ENCODE assay signal across 27 cellular contexts in genomic region chr2:118433566-118433965, GRCh38.
"Had no signal": no experiment of that assay in that cellular context is flagged by ENCODE, and none has a peak within 500 bp of the region (broad histone marks: within the 10 kb centered on the region; RNA-seq: fewer than 3 reads in every experiment).

No MANE protein-coding gene starts in this region.

- H3K27me3 ChIP-seq: left lung, ovary, right atrium auricular region, right lobe of liver, testis, thyroid gland, transverse colon, upper lobe of left lung, vagina had no signal

- H3K36me3 ChIP-seq: left lung, lower lobe of right lung, ovary, right atrium auricular region, right lobe of liver, stomach, thyroid gland, transverse colon, upper lobe of left lung, vagina had no signal

- H3K9me3 Mint-ChIP-seq: nephron progenitor cell; stimulated activated memory B cell treated with anti-CD40 and anti-IgM and Interleukin-4, amounts not matched to agents 10 μg/mL and 1 μg/mL and 100 μg/mL, for 72 hours had no signal

- H3K9me3 ChIP-seq: left lung, lower lobe of right lung, ovary, right atrium auricular region, right lobe of liver, stomach, testis, thyroid gland, transverse colon, upper lobe of left lung, vagina had no signal

- H3K4me3 ChIP-seq: left lung, lower lobe of right lung, ovary, right atrium auricular region, right lobe of liver, smooth muscle cell, stomach, testis, thyroid gland, transverse colon, upper lobe of left lung, vagina had no signal

- ATAC-seq: left colon; left lung; lower lobe of right lung; natural killer cell; right lobe of liver; stimulated activated memory B cell treated with anti-CD40 and anti-IgM and Interleukin-4, amounts not matched to agents 10 μg/mL and 1 μg/mL and 100 μg/mL, for 72 hours; stimulated activated naive CD8-positive, alpha-beta T cell treated with anti-CD3 and anti-CD28 coated beads, Interleukin-15, Interleukin-2, amounts not matched to agents 100 U/mL and 50 U/mL, for 24 hours had no signal

- DNase-seq: hippocampal formation; kidney; left colon; left lung; lower lobe of right lung; mesendoderm; naive B cell; natural killer cell; nephron progenitor cell; ovary; right lobe of liver; stimulated activated CD4-positive, alpha-beta T cell treated with anti-CD3 and anti-CD28 coated beads, Interleukin-1b, Interleukin-23, amount 100 ng/mL, for 48 hours; stimulated activated CD4-positive, alpha-beta T cell treated with anti-CD3 and anti-CD28 coated beads, Interleukin-2, amount 100 ng/mL, for 48 hours; stimulated activated CD4-positive, alpha-beta T cell treated with anti-CD3 and anti-CD28 coated beads, Interleukin-4, amount 100 ng/mL, for 4 hours; stimulated activated CD8-positive, alpha-beta memory T cell treated with anti-CD3 and anti-CD28 coated beads, Interleukin-4, amount 100 ng/mL, for 48 hours; stimulated activated naive CD8-positive, alpha-beta T cell treated with anti-CD3 and anti-CD28 coated beads, Interleukin-15, Interleukin-2, amounts not matched to agents 100 U/mL and 50 U/mL, for 24 hours; stomach; testis; thyroid gland; transverse colon; upper lobe of left lung had no signal

- H3K4me1 ChIP-seq: left lung, lower lobe of right lung, right atrium auricular region, right lobe of liver, stomach, testis, thyroid gland, transverse colon, upper lobe of left lung, vagina had no signal

- H3K27ac ChIP-seq: left lung, lower lobe of right lung, ovary, right atrium auricular region, right lobe of liver, stomach, testis, thyroid gland, transverse colon, upper lobe of left lung, vagina had no signal

- H3K4me3 Mint-ChIP-seq: mesothelial cell of epicardium; naive B cell; natural killer cell; nephron progenitor cell; stimulated activated memory B cell treated with anti-CD40 and anti-IgM and Interleukin-4, amounts not matched to agents 10 μg/mL and 1 μg/mL and 100 μg/mL, for 72 hours had no signal

- H3K4me1 Mint-ChIP-seq: naive B cell; natural killer cell; stimulated activated memory B cell treated with anti-CD40 and anti-IgM and Interleukin-4, amounts not matched to agents 10 μg/mL and 1 μg/mL and 100 μg/mL, for 72 hours had no signal

- H3K36me3 Mint-ChIP-seq: mesothelial cell of epicardium; naive B cell; natural killer cell; stimulated activated memory B cell treated with anti-CD40 and anti-IgM and Interleukin-4, amounts not matched to agents 10 μg/mL and 1 μg/mL and 100 μg/mL, for 72 hours had no signal

- H3K27ac Mint-ChIP-seq: mesothelial cell of epicardium; naive B cell; natural killer cell; progenitor cell of endocrine pancreas; stimulated activated memory B cell treated with anti-CD40 and anti-IgM and Interleukin-4, amounts not matched to agents 10 μg/mL and 1 μg/mL and 100 μg/mL, for 72 hours had no signal

- H3K27me3 Mint-ChIP-seq: stimulated activated memory B cell treated with anti-CD40 and anti-IgM and Interleukin-4, amounts not matched to agents 10 μg/mL and 1 μg/mL and 100 μg/mL, for 72 hours had no signal
